ENCODE assay signal across 1 cellular context in the genomic region with DNA sequence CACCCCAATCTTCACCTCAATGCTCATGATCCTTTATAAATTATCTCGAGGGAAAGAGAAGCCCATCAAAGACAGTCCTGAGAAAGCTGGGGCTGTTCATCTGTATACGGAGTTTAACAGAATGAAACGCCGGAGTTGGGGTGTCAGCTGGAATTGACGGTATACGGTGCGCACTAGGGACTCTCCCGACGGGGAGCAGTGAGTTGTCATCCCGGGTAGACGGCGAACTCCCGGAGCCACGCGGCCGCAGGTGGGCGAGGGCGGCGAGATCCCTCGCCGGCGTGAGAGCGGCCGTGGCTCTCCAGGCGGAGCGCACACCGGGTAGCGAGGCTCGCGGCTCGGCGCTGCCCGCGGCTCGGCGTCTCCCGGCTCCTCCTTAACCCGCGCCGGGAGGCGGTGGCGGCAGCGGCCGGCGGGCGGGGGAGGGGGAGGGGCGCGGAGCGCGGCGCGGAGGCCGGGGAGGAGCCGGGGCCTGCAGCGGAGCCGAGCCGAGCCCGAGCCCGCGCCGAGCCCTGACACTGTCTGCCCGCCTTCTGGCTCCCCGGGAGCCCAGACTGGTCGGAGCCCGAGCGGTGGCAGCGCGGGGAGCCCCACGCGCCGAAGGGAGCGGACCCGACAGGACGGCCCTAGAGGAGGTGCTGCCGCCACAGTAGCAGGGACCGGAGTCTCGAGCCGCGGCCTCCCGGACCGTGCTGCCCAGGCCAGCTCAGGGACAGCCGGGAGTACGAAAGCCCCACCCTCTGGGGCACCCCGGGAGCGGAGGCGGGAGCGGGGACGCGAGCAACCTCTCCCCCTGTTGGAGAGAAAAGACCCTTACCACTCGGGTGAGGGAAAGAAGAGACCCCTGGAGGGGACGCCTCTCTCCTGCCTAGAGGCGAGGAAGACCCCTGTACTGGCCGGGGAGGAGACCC.
TF ChIP-seq lines count a peak whose summit lies in the region.

A gene (plus strand): TSS at position 475 of the 911 bp plus-strand sequence. CDS start 7,117 bp downstream, outside the sequence.

TF ChIP-seq in HepG2, 621 proteins besides CTCF, POLR2A, EP300 and RAD21 (continued from another document and continues in another):
- no peak for TF ChIP-seq CREM (IDR thresholded peaks at IDR 0.05)
- TF ChIP-seq CREM (CRISPR knock-in tag; IDR thresholded peaks at IDR 0.05), result no peak
- TF ChIP-seq FOXJ3 (CRISPR knock-in tag; IDR thresholded peaks at IDR 0.05; ENCODE audit: borderline replicate concordance), result no peak
- TF ChIP-seq ZNF850 (CRISPR knock-in tag; conservative IDR thresholded peaks at IDR 0.05), result no peak
- TF ChIP-seq, protein P1, sequence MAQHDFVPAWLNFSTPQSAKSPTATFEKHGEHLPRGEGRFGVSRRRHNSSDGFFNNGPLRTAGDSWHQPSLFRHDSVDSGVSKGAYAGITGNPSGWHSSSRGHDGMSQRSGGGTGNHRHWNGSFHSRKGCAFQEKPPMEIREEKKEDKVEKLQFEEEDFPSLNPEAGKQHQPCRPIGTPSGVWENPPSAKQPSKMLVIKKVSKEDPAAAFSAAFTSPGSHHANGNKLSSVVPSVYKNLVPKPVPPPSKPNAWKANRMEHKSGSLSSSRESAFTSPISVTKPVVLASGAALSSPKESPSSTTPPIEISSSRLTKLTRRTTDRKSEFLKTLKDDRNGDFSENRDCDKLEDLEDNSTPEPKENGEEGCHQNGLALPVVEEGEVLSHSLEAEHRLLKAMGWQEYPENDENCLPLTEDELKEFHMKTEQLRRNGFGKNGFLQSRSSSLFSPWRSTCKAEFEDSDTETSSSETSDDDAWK (CRISPR knock-in tag; IDR thresholded peaks at IDR 0.05), result no peak
- TF ChIP-seq AGO2 (optimal IDR thresholded peaks at IDR 0.05; ENCODE audit: low read depth, low read length), result peak; percentile 32
- 0 out of 2 replicates have a peak, but pooled peaks have one; percentile 52 for TF ChIP-seq ZFP82 (CRISPR knock-in tag; IDR thresholded peaks at IDR 0.05; ENCODE audit: borderline replicate concordance)
- TF ChIP-seq, protein P2, sequence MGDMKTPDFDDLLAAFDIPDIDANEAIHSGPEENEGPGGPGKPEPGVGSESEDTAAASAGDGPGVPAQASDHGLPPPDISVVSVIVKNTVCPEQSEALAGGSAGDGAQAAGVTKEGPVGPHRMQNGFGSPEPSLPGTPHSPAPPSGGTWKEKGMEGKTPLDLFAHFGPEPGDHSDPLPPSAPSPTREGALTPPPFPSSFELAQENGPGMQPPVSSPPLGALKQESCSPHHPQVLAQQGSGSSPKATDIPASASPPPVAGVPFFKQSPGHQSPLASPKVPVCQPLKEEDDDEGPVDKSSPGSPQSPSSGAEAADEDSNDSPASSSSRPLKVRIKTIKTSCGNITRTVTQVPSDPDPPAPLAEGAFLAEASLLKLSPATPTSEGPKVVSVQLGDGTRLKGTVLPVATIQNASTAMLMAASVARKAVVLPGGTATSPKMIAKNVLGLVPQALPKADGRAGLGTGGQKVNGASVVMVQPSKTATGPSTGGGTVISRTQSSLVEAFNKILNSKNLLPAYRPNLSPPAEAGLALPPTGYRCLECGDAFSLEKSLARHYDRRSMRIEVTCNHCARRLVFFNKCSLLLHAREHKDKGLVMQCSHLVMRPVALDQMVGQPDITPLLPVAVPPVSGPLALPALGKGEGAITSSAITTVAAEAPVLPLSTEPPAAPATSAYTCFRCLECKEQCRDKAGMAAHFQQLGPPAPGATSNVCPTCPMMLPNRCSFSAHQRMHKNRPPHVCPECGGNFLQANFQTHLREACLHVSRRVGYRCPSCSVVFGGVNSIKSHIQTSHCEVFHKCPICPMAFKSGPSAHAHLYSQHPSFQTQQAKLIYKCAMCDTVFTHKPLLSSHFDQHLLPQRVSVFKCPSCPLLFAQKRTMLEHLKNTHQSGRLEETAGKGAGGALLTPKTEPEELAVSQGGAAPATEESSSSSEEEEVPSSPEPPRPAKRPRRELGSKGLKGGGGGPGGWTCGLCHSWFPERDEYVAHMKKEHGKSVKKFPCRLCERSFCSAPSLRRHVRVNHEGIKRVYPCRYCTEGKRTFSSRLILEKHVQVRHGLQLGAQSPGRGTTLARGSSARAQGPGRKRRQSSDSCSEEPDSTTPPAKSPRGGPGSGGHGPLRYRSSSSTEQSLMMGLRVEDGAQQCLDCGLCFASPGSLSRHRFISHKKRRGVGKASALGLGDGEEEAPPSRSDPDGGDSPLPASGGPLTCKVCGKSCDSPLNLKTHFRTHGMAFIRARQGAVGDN (CRISPR knock-in tag; IDR thresholded peaks at IDR 0.05), result peak; percentile 82
- TF ChIP-seq ZNF333 (CRISPR knock-in tag; IDR thresholded peaks at IDR 0.05; ENCODE audit: borderline replicate concordance), result no peak
- no peak for TF ChIP-seq ZNF282 (IDR thresholded peaks at IDR 0.05; ENCODE audit: partially characterized antibody)
- TF ChIP-seq, protein P3, sequence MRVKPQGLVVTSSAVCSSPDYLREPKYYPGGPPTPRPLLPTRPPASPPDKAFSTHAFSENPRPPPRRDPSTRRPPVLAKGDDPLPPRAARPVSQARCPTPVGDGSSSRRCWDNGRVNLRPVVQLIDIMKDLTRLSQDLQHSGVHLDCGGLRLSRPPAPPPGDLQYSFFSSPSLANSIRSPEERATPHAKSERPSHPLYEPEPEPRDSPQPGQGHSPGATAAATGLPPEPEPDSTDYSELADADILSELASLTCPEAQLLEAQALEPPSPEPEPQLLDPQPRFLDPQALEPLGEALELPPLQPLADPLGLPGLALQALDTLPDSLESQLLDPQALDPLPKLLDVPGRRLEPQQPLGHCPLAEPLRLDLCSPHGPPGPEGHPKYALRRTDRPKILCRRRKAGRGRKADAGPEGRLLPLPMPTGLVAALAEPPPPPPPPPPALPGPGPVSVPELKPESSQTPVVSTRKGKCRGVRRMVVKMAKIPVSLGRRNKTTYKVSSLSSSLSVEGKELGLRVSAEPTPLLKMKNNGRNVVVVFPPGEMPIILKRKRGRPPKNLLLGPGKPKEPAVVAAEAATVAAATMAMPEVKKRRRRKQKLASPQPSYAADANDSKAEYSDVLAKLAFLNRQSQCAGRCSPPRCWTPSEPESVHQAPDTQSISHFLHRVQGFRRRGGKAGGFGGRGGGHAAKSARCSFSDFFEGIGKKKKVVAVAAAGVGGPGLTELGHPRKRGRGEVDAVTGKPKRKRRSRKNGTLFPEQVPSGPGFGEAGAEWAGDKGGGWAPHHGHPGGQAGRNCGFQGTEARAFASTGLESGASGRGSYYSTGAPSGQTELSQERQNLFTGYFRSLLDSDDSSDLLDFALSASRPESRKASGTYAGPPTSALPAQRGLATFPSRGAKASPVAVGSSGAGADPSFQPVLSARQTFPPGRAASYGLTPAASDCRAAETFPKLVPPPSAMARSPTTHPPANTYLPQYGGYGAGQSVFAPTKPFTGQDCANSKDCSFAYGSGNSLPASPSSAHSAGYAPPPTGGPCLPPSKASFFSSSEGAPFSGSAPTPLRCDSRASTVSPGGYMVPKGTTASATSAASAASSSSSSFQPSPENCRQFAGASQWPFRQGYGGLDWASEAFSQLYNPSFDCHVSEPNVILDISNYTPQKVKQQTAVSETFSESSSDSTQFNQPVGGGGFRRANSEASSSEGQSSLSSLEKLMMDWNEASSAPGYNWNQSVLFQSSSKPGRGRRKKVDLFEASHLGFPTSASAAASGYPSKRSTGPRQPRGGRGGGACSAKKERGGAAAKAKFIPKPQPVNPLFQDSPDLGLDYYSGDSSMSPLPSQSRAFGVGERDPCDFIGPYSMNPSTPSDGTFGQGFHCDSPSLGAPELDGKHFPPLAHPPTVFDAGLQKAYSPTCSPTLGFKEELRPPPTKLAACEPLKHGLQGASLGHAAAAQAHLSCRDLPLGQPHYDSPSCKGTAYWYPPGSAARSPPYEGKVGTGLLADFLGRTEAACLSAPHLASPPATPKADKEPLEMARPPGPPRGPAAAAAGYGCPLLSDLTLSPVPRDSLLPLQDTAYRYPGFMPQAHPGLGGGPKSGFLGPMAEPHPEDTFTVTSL (CRISPR knock-in tag; IDR thresholded peaks at IDR 0.05; ENCODE audit: borderline replicate concordance), result no peak
- TF ChIP-seq NAIF1 (CRISPR knock-in tag; IDR thresholded peaks at IDR 0.05; ENCODE audit: borderline replicate concordance), result no peak
- TF ChIP-seq, protein P4, sequence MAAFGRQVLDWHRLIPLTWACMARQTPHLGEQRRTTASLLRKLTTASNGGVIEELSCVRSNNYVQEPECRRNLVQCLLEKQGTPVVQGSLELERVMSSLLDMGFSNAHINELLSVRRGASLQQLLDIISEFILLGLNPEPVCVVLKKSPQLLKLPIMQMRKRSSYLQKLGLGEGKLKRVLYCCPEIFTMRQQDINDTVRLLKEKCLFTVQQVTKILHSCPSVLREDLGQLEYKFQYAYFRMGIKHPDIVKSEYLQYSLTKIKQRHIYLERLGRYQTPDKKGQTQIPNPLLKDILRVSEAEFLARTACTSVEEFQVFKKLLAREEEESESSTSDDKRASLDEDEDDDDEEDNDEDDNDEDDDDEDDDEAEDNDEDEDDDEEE (CRISPR knock-in tag; IDR thresholded peaks at IDR 0.05), result peak; percentile 17; the same call in 1 of the 2 replicates
- TF ChIP-seq, protein P5, sequence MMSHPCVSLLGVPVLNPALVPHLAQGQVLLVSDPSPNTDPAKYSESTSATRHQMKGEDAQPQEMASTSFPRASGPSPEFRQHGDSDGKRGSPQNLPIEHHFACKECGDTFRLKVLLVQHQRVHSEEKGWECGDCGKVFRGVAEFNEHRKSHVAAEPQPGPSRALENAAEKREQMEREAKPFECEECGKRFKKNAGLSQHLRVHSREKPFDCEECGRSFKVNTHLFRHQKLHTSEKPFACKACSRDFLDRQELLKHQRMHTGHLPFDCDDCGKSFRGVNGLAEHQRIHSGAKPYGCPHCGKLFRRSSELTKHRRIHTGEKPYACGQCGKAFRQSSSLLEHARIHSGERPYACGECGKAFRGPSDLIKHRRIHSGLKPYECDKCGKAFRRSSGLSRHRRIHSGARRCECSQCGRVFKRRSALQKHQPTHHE (CRISPR knock-in tag; IDR thresholded peaks at IDR 0.05; ENCODE audit: borderline replicate concordance), result 0 out of 2 replicates have a peak, but pooled peaks have one; percentile 42
- TF ChIP-seq ZNF83 (CRISPR knock-in tag; IDR thresholded peaks at IDR 0.05; ENCODE audit: borderline replicate concordance), result no peak
- TF ChIP-seq FOXK2 (IDR thresholded peaks at IDR 0.05), result no peak
- TF ChIP-seq, protein P6, sequence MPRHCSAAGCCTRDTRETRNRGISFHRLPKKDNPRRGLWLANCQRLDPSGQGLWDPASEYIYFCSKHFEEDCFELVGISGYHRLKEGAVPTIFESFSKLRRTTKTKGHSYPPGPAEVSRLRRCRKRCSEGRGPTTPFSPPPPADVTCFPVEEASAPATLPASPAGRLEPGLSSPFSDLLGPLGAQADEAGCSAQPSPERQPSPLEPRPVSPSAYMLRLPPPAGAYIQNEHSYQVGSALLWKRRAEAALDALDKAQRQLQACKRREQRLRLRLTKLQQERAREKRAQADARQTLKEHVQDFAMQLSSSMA (CRISPR knock-in tag; IDR thresholded peaks at IDR 0.05), result no peak
- no peak for TF ChIP-seq ADNP (CRISPR knock-in tag; IDR thresholded peaks at IDR 0.05)
- TF ChIP-seq, protein P7, sequence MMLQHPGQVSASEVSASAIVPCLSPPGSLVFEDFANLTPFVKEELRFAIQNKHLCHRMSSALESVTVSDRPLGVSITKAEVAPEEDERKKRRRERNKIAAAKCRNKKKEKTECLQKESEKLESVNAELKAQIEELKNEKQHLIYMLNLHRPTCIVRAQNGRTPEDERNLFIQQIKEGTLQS (CRISPR knock-in tag; IDR thresholded peaks at IDR 0.05), result no peak
- TF ChIP-seq ZNF572 (CRISPR knock-in tag; IDR thresholded peaks at IDR 0.05), result no peak
- TF ChIP-seq, protein P8, sequence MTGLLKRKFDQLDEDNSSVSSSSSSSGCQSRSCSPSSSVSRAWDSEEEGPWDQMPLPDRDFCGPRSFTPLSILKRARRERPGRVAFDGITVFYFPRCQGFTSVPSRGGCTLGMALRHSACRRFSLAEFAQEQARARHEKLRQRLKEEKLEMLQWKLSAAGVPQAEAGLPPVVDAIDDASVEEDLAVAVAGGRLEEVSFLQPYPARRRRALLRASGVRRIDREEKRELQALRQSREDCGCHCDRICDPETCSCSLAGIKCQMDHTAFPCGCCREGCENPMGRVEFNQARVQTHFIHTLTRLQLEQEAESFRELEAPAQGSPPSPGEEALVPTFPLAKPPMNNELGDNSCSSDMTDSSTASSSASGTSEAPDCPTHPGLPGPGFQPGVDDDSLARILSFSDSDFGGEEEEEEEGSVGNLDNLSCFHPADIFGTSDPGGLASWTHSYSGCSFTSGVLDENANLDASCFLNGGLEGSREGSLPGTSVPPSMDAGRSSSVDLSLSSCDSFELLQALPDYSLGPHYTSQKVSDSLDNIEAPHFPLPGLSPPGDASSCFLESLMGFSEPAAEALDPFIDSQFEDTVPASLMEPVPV (CRISPR knock-in tag; IDR thresholded peaks at IDR 0.05), result 0 out of 2 replicates have a peak, but pooled peaks have one; percentile 62
- no peak; the same call in 1 of the 2 replicates for TF ChIP-seq ETV6 (CRISPR knock-in tag; conservative IDR thresholded peaks at IDR 0.05)
- 0 out of 2 replicates have a peak, but pooled peaks have one; percentile 66 for TF ChIP-seq TMF1 (CRISPR knock-in tag; IDR thresholded peaks at IDR 0.05; ENCODE audit: low read depth)
- TF ChIP-seq ARNT (IDR thresholded peaks at IDR 0.05), result no peak
- no peak for TF ChIP-seq ZNF678 (CRISPR knock-in tag; IDR thresholded peaks at IDR 0.05)
- TF ChIP-seq ZMAT3 (CRISPR knock-in tag; conservative IDR thresholded peaks at IDR 0.05), result peak; percentile 31; the same call in 1 of the 2 replicates
- no peak for TF ChIP-seq ESRRA (CRISPR knock-in tag; IDR thresholded peaks at IDR 0.05; ENCODE audit: low read depth)
- no peak for TF ChIP-seq CEBPG (CRISPR knock-in tag; IDR thresholded peaks at IDR 0.05)
- TF ChIP-seq ELF4 (CRISPR knock-in tag; IDR thresholded peaks at IDR 0.05; ENCODE audit: borderline replicate concordance), result no peak
- no peak for TF ChIP-seq NFE2L1 (CRISPR knock-in tag; IDR thresholded peaks at IDR 0.05; ENCODE audit: borderline replicate concordance)
- no peak for TF ChIP-seq ZNF17 (CRISPR knock-in tag; IDR thresholded peaks at IDR 0.05)
- peak; percentile 25; the same call in 1 of the 2 replicates for TF ChIP-seq SAP130 (CRISPR knock-in tag; IDR thresholded peaks at IDR 0.05; ENCODE audit: low read depth)
- TF ChIP-seq, protein P9, sequence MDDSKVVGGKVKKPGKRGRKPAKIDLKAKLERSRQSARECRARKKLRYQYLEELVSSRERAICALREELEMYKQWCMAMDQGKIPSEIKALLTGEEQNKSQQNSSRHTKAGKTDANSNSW (CRISPR knock-in tag; IDR thresholded peaks at IDR 0.05; ENCODE audit: borderline replicate concordance), result no peak
- TF ChIP-seq TCF12 (IDR thresholded peaks at IDR 0.05), result no peak
- no peak for TF ChIP-seq TCF12 (CRISPR knock-in tag; IDR thresholded peaks at IDR 0.05)
- TF ChIP-seq ZFYVE20 (CRISPR knock-in tag; IDR thresholded peaks at IDR 0.05; ENCODE audit: borderline replicate concordance, low read depth), result no peak
- TF ChIP-seq TOE1 (CRISPR knock-in tag; IDR thresholded peaks at IDR 0.05), result no peak
- peak; percentile 98 for TF ChIP-seq ZFY (CRISPR knock-in tag; IDR thresholded peaks at IDR 0.05)
- no peak; the same call in 1 of the 2 replicates for TF ChIP-seq THAP11 (CRISPR knock-in tag; IDR thresholded peaks at IDR 0.05)
- no peak for TF ChIP-seq NFE2 (CRISPR knock-in tag; IDR thresholded peaks at IDR 0.05)
- no peak for TF ChIP-seq NFYC (CRISPR knock-in tag; IDR thresholded peaks at IDR 0.05)
- TF ChIP-seq AGO1 (IDR thresholded peaks at IDR 0.05; ENCODE audit: low read depth, low read length, poor library complexity, severe bottlenecking), result peak; percentile 26
- TF ChIP-seq MBNL3 (CRISPR knock-in tag; conservative IDR thresholded peaks at IDR 0.05), result no peak
- TF ChIP-seq ZNF761 (CRISPR knock-in tag; conservative IDR thresholded peaks at IDR 0.05), result 0 out of 2 replicates have a peak, but pooled peaks have one; percentile 49
